Comparison of ENCODE assay signal across 9 cellular contexts in the genomic region with DNA sequence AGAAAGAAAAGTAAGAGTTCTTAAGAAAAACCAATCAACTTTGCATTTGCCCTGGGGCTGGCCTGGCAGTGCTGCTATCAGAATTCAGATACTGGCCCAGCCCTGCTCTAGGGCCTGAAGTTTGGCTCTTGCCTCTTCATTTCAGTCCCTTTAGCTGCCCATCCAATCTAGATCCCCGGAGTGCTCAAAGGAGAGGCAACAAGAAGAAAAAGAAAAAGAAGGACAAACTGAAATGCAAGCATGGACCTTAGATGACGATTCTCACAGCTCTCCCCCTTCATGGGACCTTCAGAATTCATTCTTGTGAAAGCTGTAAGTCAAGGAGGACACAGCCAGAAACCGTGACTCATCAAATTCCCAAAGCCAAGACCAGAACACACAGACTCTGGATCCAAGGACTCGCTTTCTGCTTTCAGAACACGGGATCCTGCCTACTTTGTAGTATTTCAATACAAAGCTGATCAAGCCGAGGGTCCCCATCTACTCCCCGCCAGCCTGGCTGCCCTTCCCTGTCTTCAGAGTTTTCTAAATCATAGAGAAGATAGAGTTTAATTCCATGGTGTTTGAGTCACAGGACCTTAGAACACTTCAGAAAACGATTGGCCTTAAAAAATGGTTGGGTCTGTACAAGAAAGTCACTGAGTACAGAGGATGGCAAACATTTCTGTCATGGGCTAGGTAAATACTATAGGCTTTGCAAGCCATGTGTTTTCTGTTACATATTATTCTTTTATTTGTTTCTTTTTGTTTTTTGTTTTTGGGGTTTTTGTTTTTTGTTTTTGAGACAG.
DNase-seq lines count a peak whose midpoint lies in the region; ATAC-seq and TF ChIP-seq lines count a peak whose summit lies in the region.
"Had no signal": no experiment of that assay in that cellular context is flagged by ENCODE, and none has a peak within 500 bp of the region (broad histone marks: within the 10 kb centered on the region; RNA-seq: fewer than 3 reads in every experiment).

No MANE protein-coding gene starts in this region.

- H3K27me3 ChIP-seq in mesendoderm (ENCODE audit: insufficient read depth, low read length, poor library complexity) (no peaks in the 10 kb centered on the region), vagina (no peaks in the 10 kb centered on the region)
- H3K27me3 ChIP-seq: cardiac muscle cell had no signal

- H3K4ac ChIP-seq in mesendoderm (ENCODE audit: low read depth, low read length): peak overlapping the region; percentile 27

- H3K4me1 Mint-ChIP-seq in activated T-cell treated with anti-CD3 and anti-CD28 coated beads, Interleukin-2, amount 50 U/mL, for 72 hours (ENCODE audit: low read depth): peaks cover 2% of the 10 kb centered on the region

- no peak overlapping the region for H4K5ac ChIP-seq in mesendoderm (ENCODE audit: low read length)

- no peaks in the 10 kb centered on the region for H3K36me3 Mint-ChIP-seq in activated T-cell treated with anti-CD3 and anti-CD28 coated beads, Interleukin-2, amount 50 U/mL, for 72 hours (ENCODE audit: insufficient read depth in 2 of 2)

- peaks cover 2% of the 10 kb centered on the region for H3K4me1 ChIP-seq in mesendoderm (ENCODE audit: control insufficient read depth, low read depth, low read length)
- H3K4me1 ChIP-seq in vagina: peaks cover 29% of the 10 kb centered on the region

- peaks cover 4% of the 10 kb centered on the region for H3K79me2 ChIP-seq in mesendoderm (ENCODE audit: control insufficient read depth, insufficient read depth, low read length)

- no peak overlapping the region for H2BK5ac ChIP-seq in mesendoderm (ENCODE audit: low read length)

- DNase-seq in NCI-H226: peak; percentile 66
- peak; percentile 82 for DNase-seq in epithelial cell of esophagus (ENCODE audit: low read depth)
- DNase-seq in mesendoderm: peak; percentile 93
- no peak for DNase-seq in vagina (ENCODE audit: extremely low spot score in 2 of 2)
- DNase-seq in activated T-cell treated with anti-CD3 and anti-CD28 coated beads, Interleukin-2, amount 50 U/mL, for 72 hours: no peak
- no peak for DNase-seq in central memory CD4-positive, alpha-beta T cell

- ATAC-seq in activated T-cell treated with anti-CD3 and anti-CD28 coated beads, Interleukin-2, amount 50 U/mL, for 72 hours (replicated peaks in 1 of 2): no peak
- ATAC-seq in GM18498 (IDR thresholded peaks at IDR 0.05; ENCODE audit: unreplicated experiment): no peak

- H2AK5ac ChIP-seq in mesendoderm (ENCODE audit: low read length): no peak overlapping the region

- no peak overlapping the region for H3K4me2 ChIP-seq in mesendoderm (ENCODE audit: low read length)

- H3K4me3 ChIP-seq in epithelial cell of esophagus (ENCODE audit: low read length): no peak overlapping the region
- no peak overlapping the region for H3K4me3 ChIP-seq in mesendoderm (ENCODE audit: low read length)
- no peak overlapping the region for H3K4me3 ChIP-seq in vagina
- H3K4me3 ChIP-seq: cardiac muscle cell, HAP-1 had no signal

- H3K56ac ChIP-seq in mesendoderm (ENCODE audit: low read length): peak overlapping the region; percentile 9

- WGBS in mesendoderm (ENCODE audit: extremely low coverage, insufficient coverage, low lambda C conversion rate): no CpG with 5 or more reads among the region's 8 CpGs

- no peak overlapping the region for H4K8ac ChIP-seq in mesendoderm (ENCODE audit: low read depth, low read length)

- H3K27ac Mint-ChIP-seq in activated T-cell treated with anti-CD3 and anti-CD28 coated beads, Interleukin-2, amount 50 U/mL, for 72 hours: no peak overlapping the region

- H3K79me1 ChIP-seq in mesendoderm (ENCODE audit: low read length): no peaks in the 10 kb centered on the region

- no peak for TF ChIP-seq POLR2A in vagina (IDR thresholded peaks at IDR 0.05)

- H3K9me3 ChIP-seq in vagina: no peaks in the 10 kb centered on the region
- H3K9me3 ChIP-seq: HAP-1 had no signal

- peak overlapping the region; percentile 48 for H2BK120ac ChIP-seq in mesendoderm (ENCODE audit: low read depth, low read length)

- H3K23ac ChIP-seq in mesendoderm (ENCODE audit: low read length): no peak overlapping the region

- peak overlapping the region; percentile 8 for H3K9ac ChIP-seq in mesendoderm (ENCODE audit: low read length)

- no peak for TF ChIP-seq CTCF in epithelial cell of esophagus (IDR thresholded peaks at IDR 0.05; ENCODE audit: insufficient read depth, low read depth, low read length, missing control alignments)
- no peak for TF ChIP-seq CTCF in vagina (IDR thresholded peaks at IDR 0.05)

- H3K27me3 Mint-ChIP-seq in activated T-cell treated with anti-CD3 and anti-CD28 coated beads, Interleukin-2, amount 50 U/mL, for 72 hours (ENCODE audit: low read depth): no peaks in the 10 kb centered on the region

- H3K18ac ChIP-seq in mesendoderm (ENCODE audit: low read length): peak overlapping the region; percentile 88

- H3K9me3 Mint-ChIP-seq in activated T-cell treated with anti-CD3 and anti-CD28 coated beads, Interleukin-2, amount 50 U/mL, for 72 hours: no peaks in the 10 kb centered on the region

- H3K36me3 ChIP-seq in mesendoderm (ENCODE audit: control insufficient read depth, insufficient read depth, low read length) (no peaks in the 10 kb centered on the region), vagina (no peaks in the 10 kb centered on the region)
- H3K36me3 ChIP-seq: cardiac muscle cell, HAP-1 had no signal

- H3K4me3 Mint-ChIP-seq in activated T-cell treated with anti-CD3 and anti-CD28 coated beads, Interleukin-2, amount 50 U/mL, for 72 hours: no peak overlapping the region

- H3K27ac ChIP-seq in mesendoderm (ENCODE audit: low read depth, low read length) (peak overlapping the region; percentile 60), vagina (peak overlapping the region; percentile 77)
- H3K27ac ChIP-seq: cardiac muscle cell had no signal

- intact Hi-C loops in vagina (cut with DNase I): no loop called here

- H2BK15ac ChIP-seq in mesendoderm (replicated peaks; ENCODE audit: low read depth): no peak overlapping the region

Comparison
In these comparisons a context has a peak if more than half of its experiments do, and no peak if none do; other contexts are left out.
1. DNase-seq: peak in NCI-H226 (single experiment), epithelial cell of esophagus (single experiment) and mesendoderm (single experiment); none in vagina (0 of 2), activated T-cell treated with anti-CD3 and anti-CD28 coated beads, Interleukin-2, amount 50 U/mL, for 72 hours (0 of 2) and central memory CD4-positive, alpha-beta T cell (single experiment).